8 cellular contexts compared by ENCODE assay signal in genomic region chr19:11418518-11419506, GRCh38. TPM values are rescaled to one million over a fixed set of nuclear protein-coding genes. Genes with fewer than 3 reads are reported as not detected.
DNase-seq lines count a peak whose midpoint lies in the region; FAIRE-seq and TF ChIP-seq lines count a peak whose summit lies in the region.

RGL3 (minus strand) TSS chr19:11419314; CDS start chr19:11419278, 36 bp downstream.

- H3K27me3 Mint-ChIP-seq in Caco-2 (ENCODE audit: insufficient read depth, unreplicated experiment) = no peaks in the 10 kb centered on the region

- no peaks in the 10 kb centered on the region for H3K9me3 Mint-ChIP-seq in Caco-2 (ENCODE audit: unreplicated experiment)

- CTCF ChIA-PET in Caco-2 (lab: Charles Lee) = interaction anchor here (0.5 to 3.1 kb wide), 8 partner anchors 16 to 556 kb away, joined by 3 to 28 read pairs (median 6); partner anchors contain the start of genes EPOR, ODAD3 and PRKCSH

- no TSS peak for BruUV-seq in Caco-2 (replicated peaks; lab: Mats Ljungman, UMichigan)

- TF ChIP-seq CTCF in Caco-2 (IDR thresholded peaks at IDR 0.05; ENCODE audit: insufficient read depth in 1 of 2, low read depth in 1 of 2, low read length in 1 of 2, severe bottlenecking in 1 of 2, unreplicated experiment in 1 of 2) = no peak

- H3K27me3 ChIP-seq in Caco-2 (replicated peaks; ENCODE audit: control insufficient read depth, insufficient read depth, low read length) = no peaks in the 10 kb centered on the region
- H3K27me3 ChIP-seq in mucosa of rectum (ENCODE audit: control insufficient read depth in 2 of 2, insufficient read depth in 2 of 2, low read length in 2 of 2) = peaks cover 24 to 33% of the 10 kb centered on the region in 2 donors

- peak within 1 kb of the TSS; percentile 92 for H3K4me3 Mint-ChIP-seq in Caco-2 (ENCODE audit: unreplicated experiment)

- H3K27ac ChIP-seq in mucosa of rectum (ENCODE audit: low read depth in 2 of 2, low read length in 2 of 2) = peak within 1 kb of the TSS in 1 of 2 donors; percentile 42

- FAIRE-seq in urothelium cell line (lab: Jason Lieb, UNC) = no peak

- intact Hi-C loops in Caco-2 (cut with micrococcal nuclease; ENCODE audit: unreplicated experiment) = loop anchor here (5.0 kb wide), 1 partner anchor 37 kb away; the partner anchor contains the start of gene EPOR

- H3K27ac Mint-ChIP-seq in Caco-2 (ENCODE audit: unreplicated experiment) = peak within 1 kb of the TSS; percentile 89

- peaks cover 8% of the 10 kb centered on the region for H3K36me3 Mint-ChIP-seq in Caco-2 (ENCODE audit: insufficient read depth, unreplicated experiment)

- DNase-seq in Caco-2 (peak; percentile 81 to 84), NCI-H2029 (lab: John Stamatoyannopoulos, UW) (peak; percentile 59), ecto neural progenitor cell (ENCODE audit: low spot score) (peak; percentile 74), T1000 (lab: John Stamatoyannopoulos, UW) (no peak), urothelium cell line (ENCODE audit: low spot score) (no peak), cerebellum (ENCODE audit: low spot score) (no peak)
- DNase-seq in activated CD4-positive, alpha-beta T cell treated with anti-CD3 and anti-CD28 coated beads, Interleukin-2, amount 50 U/mL, for 1 hour = no peak

- peak within 1 kb of the TSS; percentile 32 to 68 for H3K9ac ChIP-seq in mucosa of rectum (ENCODE audit: low read depth in 1 of 2, low read length in 2 of 2)

- H3K4me3 ChIP-seq in Caco-2 (ENCODE audit: low read depth, low read length) = peak within 1 kb of the TSS; percentile 58
- H3K4me3 ChIP-seq in mucosa of rectum (ENCODE audit: low read length in 2 of 2) = peak within 1 kb of the TSS; percentile 60 to 67

- H3K36me3 ChIP-seq in Caco-2 (ENCODE audit: control insufficient read depth, insufficient read depth, low read length) (peaks cover 1% of the 10 kb centered on the region; the same call in 1 of the 2 replicates), mucosa of rectum (ENCODE audit: control insufficient read depth in 2 of 2, insufficient read depth in 2 of 2, low read length in 2 of 2) (no peaks in the 10 kb centered on the region)

- H3K9me3 ChIP-seq in Caco-2 (no peaks in the 10 kb centered on the region), mucosa of rectum (ENCODE audit: control insufficient read depth in 2 of 2, low read length in 2 of 2) (no peaks in the 10 kb centered on the region)

- POLR2A ChIA-PET in Caco-2 (lab: Charles Lee) = interaction anchor here (0.6 to 1.5 kb wide), 11 partner anchors 16 to 1374 kb away, joined by 3 to 8 read pairs (median 5); partner anchors contain the start of genes EPOR, ODAD3 and PRKCSH

- H3K4me1 ChIP-seq in Caco-2 (no peaks in the 10 kb centered on the region), mucosa of rectum (ENCODE audit: control insufficient read depth in 2 of 2, insufficient read depth in 2 of 2, low read length in 2 of 2) (peaks cover 3 to 15% of the 10 kb centered on the region in 2 donors)

- H3K4me1 Mint-ChIP-seq in Caco-2 (ENCODE audit: low read depth, unreplicated experiment) = peaks cover 6% of the 10 kb centered on the region

RNA-seq across cellular contexts. Expression of gene RGL3, which starts in this region (rescaled TPM):
- total RNA-seq in Caco-2 (2022) (53.1 and 58.8 TPM in 2 replicates), cerebellum (0.18 TPM)

Comparison
In these comparisons a context has a peak if more than half of its experiments do, and no peak if none do; other contexts are left out.
1. RNA of gene RGL3 (total RNA-seq): 53.1 to 58.8 TPM in Caco-2; 0.18 TPM in cerebellum (single experiment); every median in the first group is over 10 times any median in the second.
2. DNase-seq: peak in Caco-2 (2 of 2), NCI-H2029 (single experiment) and ecto neural progenitor cell (single experiment); none in T1000 (single experiment), urothelium cell line (single experiment), cerebellum (single experiment) and activated CD4-positive, alpha-beta T cell treated with anti-CD3 and anti-CD28 coated beads, Interleukin-2, amount 50 U/mL, for 1 hour (single experiment).